Comparison of ENCODE assay signal across 1 cellular context in genomic region chr14:77309122-77309521, GRCh38.
TF ChIP-seq lines count a peak whose summit lies in the region.

No MANE protein-coding gene starts in this region.

TF ChIP-seq in IMR-90, 13 proteins besides CTCF, POLR2A, EP300 and RAD21:
- TF ChIP-seq FOS (IDR thresholded peaks at IDR 0.05; ENCODE audit: low read depth, low read length) (no peak), ELK1 (IDR thresholded peaks at IDR 0.05; ENCODE audit: borderline replicate concordance, low read depth, low read length) (no peak), BHLHE40 (IDR thresholded peaks at IDR 0.05; ENCODE audit: low read depth, low read length) (no peak), NFE2L2 (IDR thresholded peaks at IDR 0.05; ENCODE audit: low read depth, low read length) (no peak)
